In the genomic region with DNA sequence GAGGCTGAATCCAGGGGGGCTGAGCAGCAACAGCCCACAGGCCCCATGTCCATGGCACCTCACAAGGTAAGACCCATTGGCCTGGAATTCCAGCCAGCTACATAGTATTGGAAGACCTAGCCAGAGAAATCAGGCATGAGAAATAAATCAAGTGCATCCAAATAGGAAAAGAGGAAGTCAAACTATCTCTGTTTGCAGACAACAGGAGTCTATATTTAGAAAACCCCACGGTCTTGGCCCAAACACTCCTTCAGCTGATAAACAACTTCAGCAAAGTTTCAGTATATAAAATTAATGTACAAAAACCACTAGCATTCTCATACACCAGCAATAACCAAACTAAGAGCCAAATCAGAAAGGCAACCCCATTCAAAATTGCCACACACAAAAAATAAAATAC, we compare ENCODE assay signal across 16 cellular contexts. TPM values are rescaled to one million over a fixed set of nuclear protein-coding genes. Genes with fewer than 3 reads are reported as not detected.
DNase-seq lines count a peak whose midpoint lies in the region; ATAC-seq lines count a peak whose summit lies in the region.
"Had no signal": no experiment of that assay in that cellular context is flagged by ENCODE, and none has a peak within 500 bp of the region (broad histone marks: within the 10 kb centered on the region; RNA-seq: fewer than 3 reads in every experiment).

No MANE protein-coding gene starts in this region.

- peak overlapping the region in 6 of 10 experiments; percentile 14 to 35 (median 23); a peak in 8 of 20 replicates for H3K4me3 ChIP-seq in BLaER1 treated with 17β-estradiol and CSF1 and Interleukin-3, amounts not matched to agents 10 nM and 100 nM
- H3K4me3 ChIP-seq: tibial nerve had no signal

- no peaks in the 10 kb centered on the region for H3K36me3 ChIP-seq in BLaER1 treated with 17β-estradiol and CSF1 and Interleukin-3, amounts not matched to agents 10 nM and 100 nM
- H3K36me3 ChIP-seq: tibial nerve had no signal

- peaks cover 0 to 6% of the 10 kb centered on the region in 2 donors for H3K9me3 Mint-ChIP-seq in activated naive CD4-positive, alpha-beta T cell treated with anti-CD3 and anti-CD28 coated beads, Interleukin-2, amount 50 U/mL, for 72 hours
- H3K9me3 Mint-ChIP-seq: natural killer cell had no signal

- ATAC-seq in GM19351 (IDR thresholded peaks at IDR 0.05; ENCODE audit: unreplicated experiment) (peak; percentile 54), HG02981 (IDR thresholded peaks at IDR 0.05; ENCODE audit: unreplicated experiment) (peak; percentile 57)
- ATAC-seq in activated naive CD4-positive, alpha-beta T cell treated with anti-CD3 and anti-CD28 coated beads, Interleukin-2, amount 50 U/mL, for 72 hours: no peak
- ATAC-seq: natural killer cell had no signal

- no peaks in the 10 kb centered on the region for H3K27me3 ChIP-seq in BLaER1 treated with 17β-estradiol and CSF1 and Interleukin-3, amounts not matched to agents 10 nM and 100 nM
- H3K27me3 ChIP-seq: tibial nerve had no signal

- peak overlapping the region in 7 of 11 experiments; percentile 8 to 51 (median 42); a peak in 10 of 22 replicates for H3K9ac ChIP-seq in BLaER1 treated with 17β-estradiol and CSF1 and Interleukin-3, amounts not matched to agents 10 nM and 100 nM

- H3K4me2 ChIP-seq in BLaER1 treated with 17β-estradiol and CSF1 and Interleukin-3, amounts not matched to agents 10 nM and 100 nM: peak overlapping the region; percentile 71 to 97 (median 84)

- no peak overlapping the region for H3K27ac Mint-ChIP-seq in activated naive CD4-positive, alpha-beta T cell treated with anti-CD3 and anti-CD28 coated beads, Interleukin-2, amount 50 U/mL, for 72 hours
- H3K27ac Mint-ChIP-seq: natural killer cell had no signal

- intact Hi-C loops in posterior vena cava (cut with DNase I): loop anchor here in 1 of 2 donors (5.0 to 10.0 kb wide), 3 partner anchors 55 to 285 kb away; partner anchors contain the start of gene ERP27

- peak overlapping the region; percentile 36 to 73 (median 63); a peak in 20 of 22 replicates for H3K27ac ChIP-seq in BLaER1 treated with 17β-estradiol and CSF1 and Interleukin-3, amounts not matched to agents 10 nM and 100 nM
- H3K27ac ChIP-seq: tibial nerve had no signal

- DNase-seq in OCI-M1 (lab: John Stamatoyannopoulos, UW) (peak; percentile 88), NCI-H2196 (lab: John Stamatoyannopoulos, UW; ENCODE audit: unreplicated experiment) (no peak), posterior vena cava (ENCODE audit: low spot score) (no peak)
- no peak for DNase-seq in activated naive CD4-positive, alpha-beta T cell treated with anti-CD3 and anti-CD28 coated beads, Interleukin-2, amount 50 U/mL, for 72 hours (ENCODE audit: low spot score in 2 of 2)
- no peak for DNase-seq in stimulated activated naive CD4-positive, alpha-beta T cell treated with Interleukin-2 at 50 U/mL for 16 hours (lab: John Stamatoyannopoulos, UW)
- DNase-seq: DMS53; effector CD8-positive, alpha-beta T cell; glutamatergic neuron; H7; natural killer cell; NCI-H446 treated with DMSO at 0.1 percent for 48 hours had no signal

- H3K9me3 ChIP-seq in BLaER1 treated with 17β-estradiol and CSF1 and Interleukin-3, amounts not matched to agents 10 nM and 100 nM (replicated peaks in 1 of 11): peaks cover 12 to 34% (median 23%) of the 10 kb centered on the region in 11 experiments; a peak in 20 of 22 replicates

- H3K4me1 ChIP-seq in BLaER1 treated with 17β-estradiol and CSF1 and Interleukin-3, amounts not matched to agents 10 nM and 100 nM: peaks cover 37 to 87% (median 44%) of the 10 kb centered on the region in 10 experiments

- H4K20me1 ChIP-seq in BLaER1 treated with 17β-estradiol and CSF1 and Interleukin-3, amounts not matched to agents 10 nM and 100 nM: no peaks in the 10 kb centered on the region

- H3K36me3 Mint-ChIP-seq in activated naive CD4-positive, alpha-beta T cell treated with anti-CD3 and anti-CD28 coated beads, Interleukin-2, amount 50 U/mL, for 72 hours: peaks cover 0 to 12% of the 10 kb centered on the region in 2 donors
- H3K36me3 Mint-ChIP-seq: natural killer cell had no signal

RNA-seq across cellular contexts. Expression of gene PDE6H, which starts 16.9 kb away (rescaled TPM):
- total RNA-seq in activated naive CD4-positive, alpha-beta T cell treated with anti-CD3 and anti-CD28 coated beads, Interleukin-2, amount 50 U/mL, for 72 hours: not detected
- not detected for total RNA-seq in posterior vena cava
- total RNA-seq: H7, MCF 10A, natural killer cell, tibial nerve had no signal

RNA-seq across cellular contexts. Expression of gene ARHGDIB, which starts 28.4 kb away (rescaled TPM):
- total RNA-seq in activated naive CD4-positive, alpha-beta T cell treated with anti-CD3 and anti-CD28 coated beads, Interleukin-2, amount 50 U/mL, for 72 hours: 100 to 1,000 TPM; 667 to 811 TPM
- total RNA-seq in posterior vena cava: 100 to 1,000 TPM in 1 of 2 donors, 10 to 100 TPM in 1; 96.6 to 157 TPM

RNA-seq across cellular contexts. Expression of gene ERP27, which starts 51.5 kb away (rescaled TPM):
- total RNA-seq in activated naive CD4-positive, alpha-beta T cell treated with anti-CD3 and anti-CD28 coated beads, Interleukin-2, amount 50 U/mL, for 72 hours: 1 to 10 TPM; 1.5 to 5.0 TPM
- total RNA-seq in posterior vena cava: 1 to 10 TPM; 1.0 to 1.2 TPM
- total RNA-seq: H7, MCF 10A, tibial nerve had no signal

Comparison
In these comparisons a context has a peak if more than half of its experiments do, and no peak if none do; other contexts are left out.
1. ATAC-seq: peak in GM19351 (single experiment) and HG02981 (single experiment); none in activated naive CD4-positive, alpha-beta T cell treated with anti-CD3 and anti-CD28 coated beads, Interleukin-2, amount 50 U/mL, for 72 hours (0 of 2).
2. RNA of gene ARHGDIB, which starts 28.4 kb away (total RNA-seq): 667 to 811 TPM in activated naive CD4-positive, alpha-beta T cell treated with anti-CD3 and anti-CD28 coated beads, Interleukin-2, amount 50 U/mL, for 72 hours; 96.6 to 157 TPM in posterior vena cava; every median in the first group is over 4 times any median in the second.